In genomic region chr2:43285987-43286386, GRCh38 we compare ENCODE assay signal across 24 cellular contexts.
"Had no signal": no experiment of that assay in that cellular context is flagged by ENCODE, and none has a peak within 500 bp of the region (broad histone marks: within the 10 kb centered on the region; RNA-seq: fewer than 3 reads in every experiment).

No MANE protein-coding gene starts in this region.

- ATAC-seq: gastrocnemius medialis; heart right ventricle; left lung; lower lobe of right lung; natural killer cell treated with Interleukin-12 subunit alpha and Interleukin-12 subunit beta and Interleukin-15 and Interleukin-18, amount 100 ng/mL, for 72 hours; pancreas; right cardiac atrium; stimulated activated effector memory CD8-positive, alpha-beta T cell treated with anti-CD3 and anti-CD28 coated beads, Interleukin-12 subunit alpha, Interleukin-12 subunit beta, amount 100 ng/mL, for 72 hours; stimulated activated naive CD8-positive, alpha-beta T cell treated with anti-CD3 and anti-CD28 coated beads, Interleukin-15, Interleukin-2, amounts not matched to agents 100 U/mL and 50 U/mL, for 24 hours had no signal

- H3K27ac ChIP-seq: epithelial cell of prostate, esophagus muscularis mucosa, gastrocnemius medialis, heart right ventricle, left lung, lower lobe of right lung, pancreas, suprapubic skin, upper lobe of left lung, uterus had no signal

- H3K27ac Mint-ChIP-seq: memory B cell; natural killer cell treated with Interleukin-12 subunit alpha and Interleukin-12 subunit beta and Interleukin-15 and Interleukin-18, amount 100 ng/mL, for 72 hours; progenitor cell of endocrine pancreas; stimulated activated effector memory CD8-positive, alpha-beta T cell treated with anti-CD3 and anti-CD28 coated beads, Interleukin-12 subunit alpha, Interleukin-12 subunit beta, amount 100 ng/mL, for 72 hours had no signal

- H3K4me2 ChIP-seq: smooth muscle cell had no signal

- H3K27me3 ChIP-seq: esophagus muscularis mucosa, gastrocnemius medialis, heart right ventricle, left lung, pancreas, suprapubic skin, thyroid gland, upper lobe of left lung, uterus had no signal

- H3K36me3 ChIP-seq: thyroid gland, uterus had no signal

- DNase-seq: effector memory CD4-positive, alpha-beta T cell; heart right ventricle; islet precursor cell; left lung; lower lobe of right lung; midbrain; occipital lobe; pancreas; right cardiac atrium; stimulated activated CD4-positive, alpha-beta T cell treated with anti-CD3 and anti-CD28 coated beads, Interleukin-4, amount 100 ng/mL, for 1 hour; stimulated activated CD8-positive, alpha-beta memory T cell treated with anti-CD3 and anti-CD28 coated beads, Interleukin-4, amount 100 ng/mL, for 48 hours; stimulated activated naive CD8-positive, alpha-beta T cell treated with anti-CD3 and anti-CD28 coated beads, Interleukin-15, Interleukin-2, amounts not matched to agents 100 U/mL and 50 U/mL, for 24 hours; thyroid gland; upper lobe of left lung had no signal

- H3K4me1 Mint-ChIP-seq: stimulated activated effector memory CD8-positive, alpha-beta T cell treated with anti-CD3 and anti-CD28 coated beads, Interleukin-12 subunit alpha, Interleukin-12 subunit beta, amount 100 ng/mL, for 72 hours had no signal

- H3K4me1 ChIP-seq: esophagus muscularis mucosa, gastrocnemius medialis, lower lobe of right lung, suprapubic skin, uterus had no signal

- H3K4me3 Mint-ChIP-seq: memory B cell; natural killer cell treated with Interleukin-12 subunit alpha and Interleukin-12 subunit beta and Interleukin-15 and Interleukin-18, amount 100 ng/mL, for 72 hours; stimulated activated effector memory CD8-positive, alpha-beta T cell treated with anti-CD3 and anti-CD28 coated beads, Interleukin-12 subunit alpha, Interleukin-12 subunit beta, amount 100 ng/mL, for 72 hours had no signal

- H3K4me3 ChIP-seq: esophagus muscularis mucosa, gastrocnemius medialis, heart right ventricle, left lung, lower lobe of right lung, pancreas, smooth muscle cell, suprapubic skin, thyroid gland, upper lobe of left lung, uterus had no signal

- H3K27me3 Mint-ChIP-seq: memory B cell; natural killer cell treated with Interleukin-12 subunit alpha and Interleukin-12 subunit beta and Interleukin-15 and Interleukin-18, amount 100 ng/mL, for 72 hours; progenitor cell of endocrine pancreas had no signal

- H3K9me3 ChIP-seq: gastrocnemius medialis, pancreas, thyroid gland, uterus had no signal
